8 cellular contexts compared by ENCODE assay signal in genomic region chr1:109667452-109668122, GRCh38. TPM values are rescaled to one million over a fixed set of nuclear protein-coding genes. Genes with fewer than 3 reads are reported as not detected.
DNase-seq lines count a peak whose midpoint lies in the region; ATAC-seq and TF ChIP-seq lines count a peak whose summit lies in the region.

GSTM2 (plus strand) TSS chr1:109668057; CDS start chr1:109668116, 59 bp downstream.

- H3K27ac Mint-ChIP-seq in IgD-negative memory B cell, result peak within 1 kb of the TSS in 1 of 3 donors; percentile 75
- H3K27ac Mint-ChIP-seq in T-helper 2 cell treated with Interferon-gamma antibody and Interleukin-4, amounts not matched to agents 5 μg/mL and 100 μg/mL, for 36 hours, result no peak within 1 kb of the TSS

- intact Hi-C loops in vagina (cut with DNase I), result no loop called here

- no peaks in the 10 kb centered on the region for H3K27me3 Mint-ChIP-seq in IgD-negative memory B cell
- no peaks in the 10 kb centered on the region for H3K27me3 Mint-ChIP-seq in T-helper 2 cell treated with Interferon-gamma antibody and Interleukin-4, amounts not matched to agents 5 μg/mL and 100 μg/mL, for 36 hours (ENCODE audit: low read depth)

- peak; percentile 74 for DNase-seq in CD1c-positive myeloid dendritic cell (ENCODE audit: extremely low spot score)
- DNase-seq in T-helper 2 cell treated with Interferon-gamma antibody and Interleukin-4, amounts not matched to agents 5 μg/mL and 100 μg/mL, for 36 hours (ENCODE audit: low spot score), result peak; percentile 88
- DNase-seq in anterior cingulate cortex (lab: John Stamatoyannopoulos, UW), result peak in 54 of 58 donors; percentile 27 to 91 (median 78)
- peak in 49 of 51 donors; percentile 25 to 92 (median 80) for DNase-seq in hypothalamus (lab: John Stamatoyannopoulos, UW)
- no peak for DNase-seq in retinal pigment epithelial cell (ENCODE audit: low read depth)
- no peak for DNase-seq in vagina (ENCODE audit: extremely low spot score in 2 of 2)

- TF ChIP-seq POLR2A in vagina (IDR thresholded peaks at IDR 0.05), result no peak

- peaks cover 0 to 12% (median 8%) of the 10 kb centered on the region in 3 donors for H3K4me1 Mint-ChIP-seq in IgD-negative memory B cell
- peaks cover 22% of the 10 kb centered on the region for H3K4me1 Mint-ChIP-seq in T-helper 2 cell treated with Interferon-gamma antibody and Interleukin-4, amounts not matched to agents 5 μg/mL and 100 μg/mL, for 36 hours (ENCODE audit: low read depth)

- peak; percentile 87 for ATAC-seq in GM21367 (IDR thresholded peaks at IDR 0.05; ENCODE audit: unreplicated experiment)

- H3K36me3 Mint-ChIP-seq in IgD-negative memory B cell, result peaks cover 9% of the 10 kb centered on the region
- H3K36me3 Mint-ChIP-seq in T-helper 2 cell treated with Interferon-gamma antibody and Interleukin-4, amounts not matched to agents 5 μg/mL and 100 μg/mL, for 36 hours (ENCODE audit: low read depth), result peaks cover 2% of the 10 kb centered on the region

- peaks cover 5% of the 10 kb centered on the region for H3K4me1 ChIP-seq in vagina

- peak within 1 kb of the TSS; percentile 50 for H3K4me3 ChIP-seq in retinal pigment epithelial cell (ENCODE audit: low read length)
- peak within 1 kb of the TSS; percentile 61 to 66 for H3K4me3 ChIP-seq in vagina

- no peaks in the 10 kb centered on the region for H3K27me3 ChIP-seq in vagina

- no peaks in the 10 kb centered on the region for H3K36me3 ChIP-seq in vagina

- TF ChIP-seq CTCF in retinal pigment epithelial cell (conservative IDR thresholded peaks at IDR 0.05; ENCODE audit: low read depth, low read length), result no peak
- no peak for TF ChIP-seq CTCF in vagina (IDR thresholded peaks at IDR 0.05)

- H3K9me3 ChIP-seq in vagina, result no peaks in the 10 kb centered on the region

- H3K27ac ChIP-seq in vagina, result peak within 1 kb of the TSS; percentile 72

- H3K9me3 Mint-ChIP-seq in IgD-negative memory B cell, result no peaks in the 10 kb centered on the region
- no peaks in the 10 kb centered on the region for H3K9me3 Mint-ChIP-seq in T-helper 2 cell treated with Interferon-gamma antibody and Interleukin-4, amounts not matched to agents 5 μg/mL and 100 μg/mL, for 36 hours

- peak within 1 kb of the TSS; percentile 42 to 91 (median 82) for H3K4me3 Mint-ChIP-seq in IgD-negative memory B cell
- H3K4me3 Mint-ChIP-seq in T-helper 2 cell treated with Interferon-gamma antibody and Interleukin-4, amounts not matched to agents 5 μg/mL and 100 μg/mL, for 36 hours, result peak within 1 kb of the TSS; percentile 68

RNA-seq across cellular contexts. Expression of gene GSTM2, which starts in this region (rescaled TPM):
- polyA plus RNA-seq in IgD-negative memory B cell, result 11.6 TPM
- 130 TPM for total RNA-seq in vagina

Comparison
In these comparisons a context has a peak if more than half of its experiments do, and no peak if none do; other contexts are left out.
1. DNase-seq: peak in CD1c-positive myeloid dendritic cell (single experiment), T-helper 2 cell treated with Interferon-gamma antibody and Interleukin-4, amounts not matched to agents 5 μg/mL and 100 μg/mL, for 36 hours (single experiment), anterior cingulate cortex (54 of 58) and hypothalamus (49 of 51); none in retinal pigment epithelial cell (single experiment) and vagina (0 of 2).